1 cellular context compared by ENCODE assay signal in the genomic region with DNA sequence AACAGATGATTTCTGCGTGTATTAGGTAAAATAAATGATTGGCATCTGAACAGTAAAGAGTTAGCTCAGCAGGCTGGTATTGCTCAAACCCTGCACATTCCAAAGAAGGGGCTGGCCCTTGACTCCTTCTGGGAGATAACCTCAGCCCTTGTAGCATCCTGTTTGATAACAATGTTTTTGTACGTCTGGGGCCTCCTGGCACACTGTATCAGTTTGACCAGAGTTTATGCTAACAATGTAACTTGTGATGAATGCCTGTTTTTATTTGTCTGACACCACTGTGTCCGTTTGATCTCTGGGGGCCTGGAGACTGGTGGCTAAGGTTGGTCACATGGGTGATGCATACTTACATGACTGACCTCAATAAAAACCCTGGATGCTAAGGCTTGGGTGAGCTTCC.
TF ChIP-seq lines count a peak whose summit lies in the region.

No MANE protein-coding gene starts in this region.

TF ChIP-seq in HepG2, 621 proteins besides CTCF, POLR2A, EP300 and RAD21 (continued from another document and continues in another):
- TF ChIP-seq, protein P1, sequence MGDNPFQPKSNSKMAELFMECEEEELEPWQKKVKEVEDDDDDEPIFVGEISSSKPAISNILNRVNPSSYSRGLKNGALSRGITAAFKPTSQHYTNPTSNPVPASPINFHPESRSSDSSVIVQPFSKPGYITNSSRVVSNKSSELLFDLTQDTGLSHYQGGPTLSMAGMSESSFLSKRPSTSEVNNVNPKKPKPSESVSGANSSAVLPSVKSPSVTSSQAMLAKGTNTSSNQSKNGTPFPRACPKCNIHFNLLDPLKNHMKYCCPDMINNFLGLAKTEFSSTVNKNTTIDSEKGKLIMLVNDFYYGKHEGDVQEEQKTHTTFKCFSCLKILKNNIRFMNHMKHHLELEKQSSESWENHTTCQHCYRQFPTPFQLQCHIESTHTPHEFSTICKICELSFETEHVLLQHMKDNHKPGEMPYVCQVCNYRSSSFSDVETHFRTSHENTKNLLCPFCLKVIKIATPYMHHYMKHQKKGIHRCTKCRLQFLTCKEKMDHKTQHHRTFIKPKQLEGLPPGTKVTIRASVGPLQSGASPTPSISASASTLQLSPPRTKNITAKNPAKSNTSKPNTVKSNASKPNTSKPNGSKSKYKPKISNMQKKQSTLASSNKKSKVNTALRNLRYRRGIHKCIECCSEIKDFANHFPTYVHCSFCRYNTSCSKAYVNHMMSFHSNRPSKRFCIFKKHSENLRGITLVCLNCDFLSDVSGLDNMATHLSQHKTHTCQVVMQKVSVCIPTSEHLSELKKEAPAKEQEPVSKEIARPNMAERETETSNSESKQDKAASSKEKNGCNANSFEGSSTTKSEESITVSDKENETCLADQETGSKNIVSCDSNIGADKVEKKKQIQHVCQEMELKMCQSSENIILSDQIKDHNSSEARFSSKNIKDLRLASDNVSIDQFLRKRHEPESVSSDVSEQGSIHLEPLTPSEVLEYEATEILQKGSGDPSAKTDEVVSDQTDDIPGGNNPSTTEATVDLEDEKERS (CRISPR knock-in tag; IDR thresholded peaks at IDR 0.05): no peak
- TF ChIP-seq CCAR2 (optimal IDR thresholded peaks at IDR 0.05; ENCODE audit: low read depth, low read length) (no peak), ZMAT3 (CRISPR knock-in tag; conservative IDR thresholded peaks at IDR 0.05) (no peak), KMT2B (CRISPR knock-in tag; IDR thresholded peaks at IDR 0.05) (no peak), ZNF546 (CRISPR knock-in tag; conservative IDR thresholded peaks at IDR 0.05) (no peak), ZNF20 (CRISPR knock-in tag; IDR thresholded peaks at IDR 0.05) (no peak), KAT8 (CRISPR knock-in tag; IDR thresholded peaks at IDR 0.05) (no peak), ZIK1 (CRISPR knock-in tag; IDR thresholded peaks at IDR 0.05; ENCODE audit: borderline replicate concordance, low read depth) (no peak), MIXL1 (CRISPR knock-in tag; IDR thresholded peaks at IDR 0.05) (no peak), ZNF34 (CRISPR knock-in tag; IDR thresholded peaks at IDR 0.05; ENCODE audit: borderline replicate concordance) (no peak), GATAD2A (CRISPR knock-in tag; IDR thresholded peaks at IDR 0.05) (peak; percentile 52; the same call in 1 of the 2 replicates), POGZ (CRISPR knock-in tag; IDR thresholded peaks at IDR 0.05) (no peak), ZMYM3 (CRISPR knock-in tag; IDR thresholded peaks at IDR 0.05) (no peak), HOXA9 (CRISPR knock-in tag; IDR thresholded peaks at IDR 0.05; ENCODE audit: borderline replicate concordance) (no peak), POLR2G (IDR thresholded peaks at IDR 0.05; ENCODE audit: low read depth, low read length) (no peak), ZNF44 (CRISPR knock-in tag; IDR thresholded peaks at IDR 0.05) (no peak), HES4 (CRISPR knock-in tag; IDR thresholded peaks at IDR 0.05; ENCODE audit: borderline replicate concordance) (no peak), ZFP62 (CRISPR knock-in tag; IDR thresholded peaks at IDR 0.05) (no peak), ZBTB3 (CRISPR knock-in tag; IDR thresholded peaks at IDR 0.05; ENCODE audit: borderline replicate concordance, low read depth) (no peak), ZNF331 (CRISPR knock-in tag; IDR thresholded peaks at IDR 0.05) (no peak), PAWR (CRISPR knock-in tag; IDR thresholded peaks at IDR 0.05; ENCODE audit: borderline replicate concordance) (no peak), ZFAT (CRISPR knock-in tag; conservative IDR thresholded peaks at IDR 0.05) (no peak), HOXA3 (CRISPR knock-in tag; IDR thresholded peaks at IDR 0.05) (no peak), FOXP1 (IDR thresholded peaks at IDR 0.05) (no peak), FOXP1 (CRISPR knock-in tag; IDR thresholded peaks at IDR 0.05) (peak; percentile 91), HNRNPL (IDR thresholded peaks at IDR 0.05; ENCODE audit: low read depth, low read length) (no peak), ATF1 (CRISPR knock-in tag; IDR thresholded peaks at IDR 0.05) (no peak), ZFY (CRISPR knock-in tag; IDR thresholded peaks at IDR 0.05) (no peak), ZNF747 (CRISPR knock-in tag; IDR thresholded peaks at IDR 0.05; ENCODE audit: borderline replicate concordance) (no peak), ZSCAN12 (CRISPR knock-in tag; IDR thresholded peaks at IDR 0.05) (no peak), ZNF138 (CRISPR knock-in tag; IDR thresholded peaks at IDR 0.05; ENCODE audit: low read depth) (no peak), MTF2 (CRISPR knock-in tag; IDR thresholded peaks at IDR 0.05; ENCODE audit: borderline replicate concordance) (no peak)
- TF ChIP-seq, protein P2, sequence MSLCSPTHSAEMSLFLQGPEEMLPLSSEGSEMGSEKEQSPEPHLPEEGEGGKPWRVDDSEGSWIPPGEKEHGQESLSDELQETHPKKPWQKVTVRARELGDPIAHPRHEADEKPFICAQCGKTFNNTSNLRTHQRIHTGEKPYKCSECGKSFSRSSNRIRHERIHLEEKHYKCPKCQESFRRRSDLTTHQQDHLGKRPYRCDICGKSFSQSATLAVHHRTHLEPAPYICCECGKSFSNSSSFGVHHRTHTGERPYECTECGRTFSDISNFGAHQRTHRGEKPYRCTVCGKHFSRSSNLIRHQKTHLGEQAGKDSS (CRISPR knock-in tag; IDR thresholded peaks at IDR 0.05; ENCODE audit: borderline replicate concordance, low read depth): no peak
- TF ChIP-seq, protein P3, sequence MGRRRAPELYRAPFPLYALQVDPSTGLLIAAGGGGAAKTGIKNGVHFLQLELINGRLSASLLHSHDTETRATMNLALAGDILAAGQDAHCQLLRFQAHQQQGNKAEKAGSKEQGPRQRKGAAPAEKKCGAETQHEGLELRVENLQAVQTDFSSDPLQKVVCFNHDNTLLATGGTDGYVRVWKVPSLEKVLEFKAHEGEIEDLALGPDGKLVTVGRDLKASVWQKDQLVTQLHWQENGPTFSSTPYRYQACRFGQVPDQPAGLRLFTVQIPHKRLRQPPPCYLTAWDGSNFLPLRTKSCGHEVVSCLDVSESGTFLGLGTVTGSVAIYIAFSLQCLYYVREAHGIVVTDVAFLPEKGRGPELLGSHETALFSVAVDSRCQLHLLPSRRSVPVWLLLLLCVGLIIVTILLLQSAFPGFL (CRISPR knock-in tag; IDR thresholded peaks at IDR 0.05): no peak
- TF ChIP-seq, protein P4, sequence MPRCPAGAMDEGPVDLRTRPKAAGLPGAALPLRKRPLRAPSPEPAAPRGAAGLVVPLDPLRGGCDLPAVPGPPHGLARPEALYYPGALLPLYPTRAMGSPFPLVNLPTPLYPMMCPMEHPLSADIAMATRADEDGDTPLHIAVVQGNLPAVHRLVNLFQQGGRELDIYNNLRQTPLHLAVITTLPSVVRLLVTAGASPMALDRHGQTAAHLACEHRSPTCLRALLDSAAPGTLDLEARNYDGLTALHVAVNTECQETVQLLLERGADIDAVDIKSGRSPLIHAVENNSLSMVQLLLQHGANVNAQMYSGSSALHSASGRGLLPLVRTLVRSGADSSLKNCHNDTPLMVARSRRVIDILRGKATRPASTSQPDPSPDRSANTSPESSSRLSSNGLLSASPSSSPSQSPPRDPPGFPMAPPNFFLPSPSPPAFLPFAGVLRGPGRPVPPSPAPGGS (CRISPR knock-in tag; IDR thresholded peaks at IDR 0.05): no peak
- TF ChIP-seq, protein P5, sequence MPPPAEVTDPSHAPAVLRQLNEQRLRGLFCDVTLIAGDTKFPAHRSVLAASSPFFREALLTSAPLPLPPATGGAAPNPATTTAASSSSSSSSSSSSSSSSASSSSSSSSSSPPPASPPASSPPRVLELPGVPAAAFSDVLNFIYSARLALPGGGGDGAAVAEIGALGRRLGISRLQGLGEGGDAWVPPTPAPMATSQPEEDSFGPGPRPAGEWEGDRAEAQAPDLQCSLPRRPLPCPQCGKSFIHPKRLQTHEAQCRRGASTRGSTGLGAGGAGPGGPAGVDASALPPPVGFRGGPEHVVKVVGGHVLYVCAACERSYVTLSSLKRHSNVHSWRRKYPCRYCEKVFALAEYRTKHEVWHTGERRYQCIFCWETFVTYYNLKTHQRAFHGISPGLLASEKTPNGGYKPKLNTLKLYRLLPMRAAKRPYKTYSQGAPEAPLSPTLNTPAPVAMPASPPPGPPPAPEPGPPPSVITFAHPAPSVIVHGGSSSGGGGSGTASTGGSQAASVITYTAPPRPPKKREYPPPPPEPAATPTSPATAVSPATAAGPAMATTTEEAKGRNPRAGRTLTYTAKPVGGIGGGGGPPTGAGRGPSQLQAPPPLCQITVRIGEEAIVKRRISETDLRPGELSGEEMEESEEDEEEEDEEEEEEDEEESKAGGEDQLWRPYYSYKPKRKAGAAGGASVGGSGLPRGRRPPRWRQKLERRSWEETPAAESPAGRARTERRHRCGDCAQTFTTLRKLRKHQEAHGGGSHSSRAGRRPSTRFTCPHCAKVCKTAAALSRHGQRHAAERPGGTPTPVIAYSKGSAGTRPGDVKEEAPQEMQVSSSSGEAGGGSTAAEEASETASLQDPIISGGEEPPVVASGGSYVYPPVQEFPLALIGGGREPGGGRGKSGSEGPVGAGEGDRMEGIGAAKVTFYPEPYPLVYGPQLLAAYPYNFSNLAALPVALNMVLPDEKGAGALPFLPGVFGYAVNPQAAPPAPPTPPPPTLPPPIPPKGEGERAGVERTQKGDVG (CRISPR knock-in tag; IDR thresholded peaks at IDR 0.05; ENCODE audit: borderline replicate concordance): no peak
- TF ChIP-seq, protein P6, sequence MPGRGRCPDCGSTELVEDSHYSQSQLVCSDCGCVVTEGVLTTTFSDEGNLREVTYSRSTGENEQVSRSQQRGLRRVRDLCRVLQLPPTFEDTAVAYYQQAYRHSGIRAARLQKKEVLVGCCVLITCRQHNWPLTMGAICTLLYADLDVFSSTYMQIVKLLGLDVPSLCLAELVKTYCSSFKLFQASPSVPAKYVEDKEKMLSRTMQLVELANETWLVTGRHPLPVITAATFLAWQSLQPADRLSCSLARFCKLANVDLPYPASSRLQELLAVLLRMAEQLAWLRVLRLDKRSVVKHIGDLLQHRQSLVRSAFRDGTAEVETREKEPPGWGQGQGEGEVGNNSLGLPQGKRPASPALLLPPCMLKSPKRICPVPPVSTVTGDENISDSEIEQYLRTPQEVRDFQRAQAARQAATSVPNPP (CRISPR knock-in tag; IDR thresholded peaks at IDR 0.05): no peak
- TF ChIP-seq, protein P7, sequence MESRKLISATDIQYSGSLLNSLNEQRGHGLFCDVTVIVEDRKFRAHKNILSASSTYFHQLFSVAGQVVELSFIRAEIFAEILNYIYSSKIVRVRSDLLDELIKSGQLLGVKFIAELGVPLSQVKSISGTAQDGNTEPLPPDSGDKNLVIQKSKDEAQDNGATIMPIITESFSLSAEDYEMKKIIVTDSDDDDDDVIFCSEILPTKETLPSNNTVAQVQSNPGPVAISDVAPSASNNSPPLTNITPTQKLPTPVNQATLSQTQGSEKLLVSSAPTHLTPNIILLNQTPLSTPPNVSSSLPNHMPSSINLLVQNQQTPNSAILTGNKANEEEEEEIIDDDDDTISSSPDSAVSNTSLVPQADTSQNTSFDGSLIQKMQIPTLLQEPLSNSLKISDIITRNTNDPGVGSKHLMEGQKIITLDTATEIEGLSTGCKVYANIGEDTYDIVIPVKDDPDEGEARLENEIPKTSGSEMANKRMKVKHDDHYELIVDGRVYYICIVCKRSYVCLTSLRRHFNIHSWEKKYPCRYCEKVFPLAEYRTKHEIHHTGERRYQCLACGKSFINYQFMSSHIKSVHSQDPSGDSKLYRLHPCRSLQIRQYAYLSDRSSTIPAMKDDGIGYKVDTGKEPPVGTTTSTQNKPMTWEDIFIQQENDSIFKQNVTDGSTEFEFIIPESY (CRISPR knock-in tag; IDR thresholded peaks at IDR 0.05): no peak
- TF ChIP-seq, protein P8, sequence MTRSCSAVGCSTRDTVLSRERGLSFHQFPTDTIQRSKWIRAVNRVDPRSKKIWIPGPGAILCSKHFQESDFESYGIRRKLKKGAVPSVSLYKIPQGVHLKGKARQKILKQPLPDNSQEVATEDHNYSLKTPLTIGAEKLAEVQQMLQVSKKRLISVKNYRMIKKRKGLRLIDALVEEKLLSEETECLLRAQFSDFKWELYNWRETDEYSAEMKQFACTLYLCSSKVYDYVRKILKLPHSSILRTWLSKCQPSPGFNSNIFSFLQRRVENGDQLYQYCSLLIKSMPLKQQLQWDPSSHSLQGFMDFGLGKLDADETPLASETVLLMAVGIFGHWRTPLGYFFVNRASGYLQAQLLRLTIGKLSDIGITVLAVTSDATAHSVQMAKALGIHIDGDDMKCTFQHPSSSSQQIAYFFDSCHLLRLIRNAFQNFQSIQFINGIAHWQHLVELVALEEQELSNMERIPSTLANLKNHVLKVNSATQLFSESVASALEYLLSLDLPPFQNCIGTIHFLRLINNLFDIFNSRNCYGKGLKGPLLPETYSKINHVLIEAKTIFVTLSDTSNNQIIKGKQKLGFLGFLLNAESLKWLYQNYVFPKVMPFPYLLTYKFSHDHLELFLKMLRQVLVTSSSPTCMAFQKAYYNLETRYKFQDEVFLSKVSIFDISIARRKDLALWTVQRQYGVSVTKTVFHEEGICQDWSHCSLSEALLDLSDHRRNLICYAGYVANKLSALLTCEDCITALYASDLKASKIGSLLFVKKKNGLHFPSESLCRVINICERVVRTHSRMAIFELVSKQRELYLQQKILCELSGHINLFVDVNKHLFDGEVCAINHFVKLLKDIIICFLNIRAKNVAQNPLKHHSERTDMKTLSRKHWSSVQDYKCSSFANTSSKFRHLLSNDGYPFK (CRISPR knock-in tag; IDR thresholded peaks at IDR 0.05; ENCODE audit: borderline replicate concordance): no peak
- TF ChIP-seq, protein P9, sequence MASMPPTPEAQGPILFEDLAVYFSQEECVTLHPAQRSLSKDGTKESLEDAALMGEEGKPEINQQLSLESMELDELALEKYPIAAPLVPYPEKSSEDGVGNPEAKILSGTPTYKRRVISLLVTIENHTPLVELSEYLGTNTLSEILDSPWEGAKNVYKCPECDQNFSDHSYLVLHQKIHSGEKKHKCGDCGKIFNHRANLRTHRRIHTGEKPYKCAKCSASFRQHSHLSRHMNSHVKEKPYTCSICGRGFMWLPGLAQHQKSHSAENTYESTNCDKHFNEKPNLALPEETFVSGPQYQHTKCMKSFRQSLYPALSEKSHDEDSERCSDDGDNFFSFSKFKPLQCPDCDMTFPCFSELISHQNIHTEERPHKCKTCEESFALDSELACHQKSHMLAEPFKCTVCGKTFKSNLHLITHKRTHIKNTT (CRISPR knock-in tag; IDR thresholded peaks at IDR 0.05): no peak
- TF ChIP-seq, protein P10, sequence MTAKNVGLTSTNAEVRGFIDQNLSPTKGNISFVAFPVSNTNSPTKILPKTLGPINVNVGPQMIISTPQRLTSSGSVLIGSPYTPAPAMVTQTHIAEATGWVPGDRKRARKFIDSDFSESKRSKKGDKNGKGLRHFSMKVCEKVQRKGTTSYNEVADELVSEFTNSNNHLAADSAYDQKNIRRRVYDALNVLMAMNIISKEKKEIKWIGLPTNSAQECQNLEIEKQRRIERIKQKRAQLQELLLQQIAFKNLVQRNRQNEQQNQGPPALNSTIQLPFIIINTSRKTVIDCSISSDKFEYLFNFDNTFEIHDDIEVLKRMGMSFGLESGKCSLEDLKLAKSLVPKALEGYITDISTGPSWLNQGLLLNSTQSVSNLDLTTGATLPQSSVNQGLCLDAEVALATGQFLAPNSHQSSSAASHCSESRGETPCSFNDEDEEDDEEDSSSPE (CRISPR knock-in tag; IDR thresholded peaks at IDR 0.05): no peak
- TF ChIP-seq, protein P11, sequence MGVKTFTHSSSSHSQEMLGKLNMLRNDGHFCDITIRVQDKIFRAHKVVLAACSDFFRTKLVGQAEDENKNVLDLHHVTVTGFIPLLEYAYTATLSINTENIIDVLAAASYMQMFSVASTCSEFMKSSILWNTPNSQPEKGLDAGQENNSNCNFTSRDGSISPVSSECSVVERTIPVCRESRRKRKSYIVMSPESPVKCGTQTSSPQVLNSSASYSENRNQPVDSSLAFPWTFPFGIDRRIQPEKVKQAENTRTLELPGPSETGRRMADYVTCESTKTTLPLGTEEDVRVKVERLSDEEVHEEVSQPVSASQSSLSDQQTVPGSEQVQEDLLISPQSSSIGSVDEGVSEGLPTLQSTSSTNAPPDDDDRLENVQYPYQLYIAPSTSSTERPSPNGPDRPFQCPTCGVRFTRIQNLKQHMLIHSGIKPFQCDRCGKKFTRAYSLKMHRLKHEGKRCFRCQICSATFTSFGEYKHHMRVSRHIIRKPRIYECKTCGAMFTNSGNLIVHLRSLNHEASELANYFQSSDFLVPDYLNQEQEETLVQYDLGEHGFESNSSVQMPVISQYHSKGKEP (CRISPR knock-in tag; IDR thresholded peaks at IDR 0.05): no peak
